1 cellular context compared by ENCODE assay signal in genomic region chr20:34849778-34850177, GRCh38.
TF ChIP-seq lines count a peak whose summit lies in the region.

No MANE protein-coding gene starts in this region.

TF ChIP-seq in HepG2, 621 proteins besides CTCF, POLR2A, EP300 and RAD21:
- 0 out of 2 replicates have a peak, but pooled peaks have one; percentile 28 for TF ChIP-seq RXRA (CRISPR knock-in tag; IDR thresholded peaks at IDR 0.05)
- TF ChIP-seq FOXC1 (CRISPR knock-in tag; IDR thresholded peaks at IDR 0.05; ENCODE audit: borderline replicate concordance), result no peak
